Comparison of ENCODE assay signal across 1 cellular context in the genomic region with DNA sequence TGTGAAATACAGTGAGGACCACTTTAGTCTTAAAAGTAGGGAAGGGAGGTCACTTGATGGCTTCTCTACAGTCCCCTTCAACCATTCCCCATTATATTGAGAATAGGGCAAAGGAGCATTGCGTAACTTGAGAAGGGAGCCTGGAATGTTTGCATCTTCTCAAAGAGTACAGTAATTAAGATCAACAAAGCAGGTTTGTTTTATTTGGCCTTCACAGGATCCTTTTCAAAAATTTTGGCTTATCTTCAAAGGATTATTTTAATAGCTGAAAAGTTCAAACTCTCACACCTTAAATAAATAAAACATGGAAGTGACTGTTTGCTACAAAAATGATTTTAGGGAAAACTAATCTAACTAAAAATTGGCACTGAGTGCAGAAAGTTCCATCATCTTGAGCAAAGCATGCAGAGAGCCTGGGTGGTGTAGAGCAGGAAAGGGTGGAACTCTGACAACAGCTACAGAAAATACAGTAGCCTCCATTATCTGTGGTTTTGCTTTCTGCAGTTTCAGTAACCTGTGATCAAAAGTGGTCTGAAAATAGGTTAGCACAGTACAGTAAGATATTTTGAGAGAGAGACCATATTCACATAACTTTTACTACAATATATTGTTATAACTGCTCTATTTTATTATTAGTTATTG.
TF ChIP-seq lines count a peak whose summit lies in the region.

No MANE protein-coding gene starts in this region.

TF ChIP-seq in HepG2, 621 proteins besides CTCF, POLR2A, EP300 and RAD21 (continued from another document):
- TF ChIP-seq PRPF4 (IDR thresholded peaks at IDR 0.05; ENCODE audit: low read depth, low read length, poor library complexity, severe bottlenecking) (no peak), ZNF343 (CRISPR knock-in tag; IDR thresholded peaks at IDR 0.05) (no peak), SIN3A (IDR thresholded peaks at IDR 0.05; ENCODE audit: borderline replicate concordance, low read depth, low read length) (no peak), ZNF44 (CRISPR knock-in tag; IDR thresholded peaks at IDR 0.05) (no peak), FOXJ3 (CRISPR knock-in tag; IDR thresholded peaks at IDR 0.05; ENCODE audit: borderline replicate concordance) (peak; percentile 77; the same call in 1 of the 2 replicates), ZNF567 (CRISPR knock-in tag; IDR thresholded peaks at IDR 0.05; ENCODE audit: borderline replicate concordance) (no peak), HMG20A (CRISPR knock-in tag; IDR thresholded peaks at IDR 0.05; ENCODE audit: borderline replicate concordance) (no peak), SIX1 (CRISPR knock-in tag; IDR thresholded peaks at IDR 0.05; ENCODE audit: borderline replicate concordance) (peak; percentile 79; the same call in 1 of the 2 replicates), HNF1B (CRISPR knock-in tag; IDR thresholded peaks at IDR 0.05) (no peak), ZBTB1 (CRISPR knock-in tag; IDR thresholded peaks at IDR 0.05; ENCODE audit: borderline replicate concordance) (no peak), GLI4 (CRISPR knock-in tag; IDR thresholded peaks at IDR 0.05; ENCODE audit: borderline replicate concordance) (no peak), ZBTB43 (CRISPR knock-in tag; conservative IDR thresholded peaks at IDR 0.05) (no peak), ZNF484 (CRISPR knock-in tag; IDR thresholded peaks at IDR 0.05; ENCODE audit: borderline replicate concordance, low read depth) (no peak), GZF1 (CRISPR knock-in tag; IDR thresholded peaks at IDR 0.05) (no peak), CHD4 (IDR thresholded peaks at IDR 0.05; ENCODE audit: borderline replicate concordance, low read length) (no peak), HCFC1 (IDR thresholded peaks at IDR 0.05; ENCODE audit: low read depth, low read length) (no peak), PAXIP1 (CRISPR knock-in tag; conservative IDR thresholded peaks at IDR 0.05) (peak; percentile 45; the same call in 1 of the 2 replicates), ETV5 (CRISPR knock-in tag; IDR thresholded peaks at IDR 0.05; ENCODE audit: borderline replicate concordance) (no peak), MXD3 (CRISPR knock-in tag; IDR thresholded peaks at IDR 0.05) (no peak), SOX13 (IDR thresholded peaks at IDR 0.05) (no peak), SOX13 (CRISPR knock-in tag; conservative IDR thresholded peaks at IDR 0.05 in 1 of 2, IDR thresholded peaks at IDR 0.05 in 1 of 2) (peak in 1 of 2 experiments; percentile 76; a peak in 2 of 4 replicates), SMAD3 (CRISPR knock-in tag; IDR thresholded peaks at IDR 0.05) (no peak), FOXP4 (CRISPR knock-in tag; IDR thresholded peaks at IDR 0.05) (0 out of 2 replicates have a peak, but pooled peaks have one; percentile 46), CBFB (CRISPR knock-in tag; IDR thresholded peaks at IDR 0.05) (no peak), E2F5 (CRISPR knock-in tag; conservative IDR thresholded peaks at IDR 0.05) (no peak), MYC (CRISPR knock-in tag; IDR thresholded peaks at IDR 0.05; ENCODE audit: borderline replicate concordance) (no peak)
- TF ChIP-seq, protein P1, sequence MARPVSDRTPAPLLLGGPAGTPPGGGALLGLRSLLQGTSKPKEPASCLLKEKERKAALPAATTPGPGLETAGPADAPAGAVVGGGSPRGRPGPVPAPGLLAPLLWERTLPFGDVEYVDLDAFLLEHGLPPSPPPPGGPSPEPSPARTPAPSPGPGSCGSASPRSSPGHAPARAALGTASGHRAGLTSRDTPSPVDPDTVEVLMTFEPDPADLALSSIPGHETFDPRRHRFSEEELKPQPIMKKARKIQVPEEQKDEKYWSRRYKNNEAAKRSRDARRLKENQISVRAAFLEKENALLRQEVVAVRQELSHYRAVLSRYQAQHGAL (CRISPR knock-in tag; IDR thresholded peaks at IDR 0.05; ENCODE audit: not compliant biosample characterization) = no peak
